Comparison of ENCODE assay signal across 1 cellular context in the genomic region with DNA sequence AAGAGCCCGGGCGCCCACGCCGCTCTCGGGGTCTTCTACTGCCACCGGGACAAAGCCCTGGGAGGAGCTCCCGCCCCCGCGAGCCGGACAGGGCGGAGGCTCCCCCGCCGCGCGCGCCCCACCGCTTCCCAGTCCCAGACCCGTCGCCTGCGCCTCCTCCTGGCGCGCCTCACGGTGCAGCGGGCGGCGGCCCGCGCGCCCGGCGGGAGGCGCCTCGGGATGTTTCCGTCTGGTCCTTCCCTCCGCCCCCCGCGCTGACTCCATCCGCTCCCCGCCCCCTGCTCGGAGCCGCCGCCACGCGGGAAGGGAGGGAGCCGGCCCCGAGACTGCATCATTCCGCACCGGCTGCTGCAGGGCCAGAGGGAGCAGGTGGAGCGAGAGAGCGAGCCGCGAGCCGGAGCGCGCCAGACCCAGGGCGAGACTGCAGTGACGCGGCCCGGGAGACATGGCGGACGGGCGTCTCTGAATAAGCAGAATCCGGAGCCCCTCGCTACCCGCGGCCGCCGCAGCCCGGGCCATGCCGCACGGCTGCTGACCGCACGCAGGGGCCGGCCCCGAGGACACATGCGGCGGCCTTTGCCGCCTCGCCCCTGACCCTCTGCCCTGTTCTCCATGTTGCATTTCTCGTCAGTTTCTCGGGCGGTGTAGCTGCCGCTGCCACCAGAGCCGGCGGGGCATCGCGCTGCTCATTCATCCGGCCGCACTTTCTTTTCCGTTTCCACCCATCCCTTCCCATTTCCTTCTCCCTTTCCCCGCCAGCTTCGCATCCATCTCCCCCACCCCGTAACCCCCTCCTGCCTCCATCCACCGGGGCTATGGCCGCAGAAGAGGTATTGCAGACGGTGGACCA.
A peak's percentile ranks its signal among the peaks of the same experiment; 100 is the strongest.
TF ChIP-seq lines count a peak whose summit lies in the region.

A gene (plus strand): TSS at position 331 of the 850 bp plus-strand sequence. CDS start 485 bp downstream, at position 816.

TF ChIP-seq in K562, 482 proteins besides CTCF, POLR2A, EP300 and RAD21 (continued from another document and continues in another):
- TF ChIP-seq, protein P1, sequence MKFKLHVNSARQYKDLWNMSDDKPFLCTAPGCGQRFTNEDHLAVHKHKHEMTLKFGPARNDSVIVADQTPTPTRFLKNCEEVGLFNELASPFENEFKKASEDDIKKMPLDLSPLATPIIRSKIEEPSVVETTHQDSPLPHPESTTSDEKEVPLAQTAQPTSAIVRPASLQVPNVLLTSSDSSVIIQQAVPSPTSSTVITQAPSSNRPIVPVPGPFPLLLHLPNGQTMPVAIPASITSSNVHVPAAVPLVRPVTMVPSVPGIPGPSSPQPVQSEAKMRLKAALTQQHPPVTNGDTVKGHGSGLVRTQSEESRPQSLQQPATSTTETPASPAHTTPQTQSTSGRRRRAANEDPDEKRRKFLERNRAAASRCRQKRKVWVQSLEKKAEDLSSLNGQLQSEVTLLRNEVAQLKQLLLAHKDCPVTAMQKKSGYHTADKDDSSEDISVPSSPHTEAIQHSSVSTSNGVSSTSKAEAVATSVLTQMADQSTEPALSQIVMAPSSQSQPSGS (CRISPR knock-in tag; IDR thresholded peaks at IDR 0.05) = no peak
- TF ChIP-seq, protein P2, sequence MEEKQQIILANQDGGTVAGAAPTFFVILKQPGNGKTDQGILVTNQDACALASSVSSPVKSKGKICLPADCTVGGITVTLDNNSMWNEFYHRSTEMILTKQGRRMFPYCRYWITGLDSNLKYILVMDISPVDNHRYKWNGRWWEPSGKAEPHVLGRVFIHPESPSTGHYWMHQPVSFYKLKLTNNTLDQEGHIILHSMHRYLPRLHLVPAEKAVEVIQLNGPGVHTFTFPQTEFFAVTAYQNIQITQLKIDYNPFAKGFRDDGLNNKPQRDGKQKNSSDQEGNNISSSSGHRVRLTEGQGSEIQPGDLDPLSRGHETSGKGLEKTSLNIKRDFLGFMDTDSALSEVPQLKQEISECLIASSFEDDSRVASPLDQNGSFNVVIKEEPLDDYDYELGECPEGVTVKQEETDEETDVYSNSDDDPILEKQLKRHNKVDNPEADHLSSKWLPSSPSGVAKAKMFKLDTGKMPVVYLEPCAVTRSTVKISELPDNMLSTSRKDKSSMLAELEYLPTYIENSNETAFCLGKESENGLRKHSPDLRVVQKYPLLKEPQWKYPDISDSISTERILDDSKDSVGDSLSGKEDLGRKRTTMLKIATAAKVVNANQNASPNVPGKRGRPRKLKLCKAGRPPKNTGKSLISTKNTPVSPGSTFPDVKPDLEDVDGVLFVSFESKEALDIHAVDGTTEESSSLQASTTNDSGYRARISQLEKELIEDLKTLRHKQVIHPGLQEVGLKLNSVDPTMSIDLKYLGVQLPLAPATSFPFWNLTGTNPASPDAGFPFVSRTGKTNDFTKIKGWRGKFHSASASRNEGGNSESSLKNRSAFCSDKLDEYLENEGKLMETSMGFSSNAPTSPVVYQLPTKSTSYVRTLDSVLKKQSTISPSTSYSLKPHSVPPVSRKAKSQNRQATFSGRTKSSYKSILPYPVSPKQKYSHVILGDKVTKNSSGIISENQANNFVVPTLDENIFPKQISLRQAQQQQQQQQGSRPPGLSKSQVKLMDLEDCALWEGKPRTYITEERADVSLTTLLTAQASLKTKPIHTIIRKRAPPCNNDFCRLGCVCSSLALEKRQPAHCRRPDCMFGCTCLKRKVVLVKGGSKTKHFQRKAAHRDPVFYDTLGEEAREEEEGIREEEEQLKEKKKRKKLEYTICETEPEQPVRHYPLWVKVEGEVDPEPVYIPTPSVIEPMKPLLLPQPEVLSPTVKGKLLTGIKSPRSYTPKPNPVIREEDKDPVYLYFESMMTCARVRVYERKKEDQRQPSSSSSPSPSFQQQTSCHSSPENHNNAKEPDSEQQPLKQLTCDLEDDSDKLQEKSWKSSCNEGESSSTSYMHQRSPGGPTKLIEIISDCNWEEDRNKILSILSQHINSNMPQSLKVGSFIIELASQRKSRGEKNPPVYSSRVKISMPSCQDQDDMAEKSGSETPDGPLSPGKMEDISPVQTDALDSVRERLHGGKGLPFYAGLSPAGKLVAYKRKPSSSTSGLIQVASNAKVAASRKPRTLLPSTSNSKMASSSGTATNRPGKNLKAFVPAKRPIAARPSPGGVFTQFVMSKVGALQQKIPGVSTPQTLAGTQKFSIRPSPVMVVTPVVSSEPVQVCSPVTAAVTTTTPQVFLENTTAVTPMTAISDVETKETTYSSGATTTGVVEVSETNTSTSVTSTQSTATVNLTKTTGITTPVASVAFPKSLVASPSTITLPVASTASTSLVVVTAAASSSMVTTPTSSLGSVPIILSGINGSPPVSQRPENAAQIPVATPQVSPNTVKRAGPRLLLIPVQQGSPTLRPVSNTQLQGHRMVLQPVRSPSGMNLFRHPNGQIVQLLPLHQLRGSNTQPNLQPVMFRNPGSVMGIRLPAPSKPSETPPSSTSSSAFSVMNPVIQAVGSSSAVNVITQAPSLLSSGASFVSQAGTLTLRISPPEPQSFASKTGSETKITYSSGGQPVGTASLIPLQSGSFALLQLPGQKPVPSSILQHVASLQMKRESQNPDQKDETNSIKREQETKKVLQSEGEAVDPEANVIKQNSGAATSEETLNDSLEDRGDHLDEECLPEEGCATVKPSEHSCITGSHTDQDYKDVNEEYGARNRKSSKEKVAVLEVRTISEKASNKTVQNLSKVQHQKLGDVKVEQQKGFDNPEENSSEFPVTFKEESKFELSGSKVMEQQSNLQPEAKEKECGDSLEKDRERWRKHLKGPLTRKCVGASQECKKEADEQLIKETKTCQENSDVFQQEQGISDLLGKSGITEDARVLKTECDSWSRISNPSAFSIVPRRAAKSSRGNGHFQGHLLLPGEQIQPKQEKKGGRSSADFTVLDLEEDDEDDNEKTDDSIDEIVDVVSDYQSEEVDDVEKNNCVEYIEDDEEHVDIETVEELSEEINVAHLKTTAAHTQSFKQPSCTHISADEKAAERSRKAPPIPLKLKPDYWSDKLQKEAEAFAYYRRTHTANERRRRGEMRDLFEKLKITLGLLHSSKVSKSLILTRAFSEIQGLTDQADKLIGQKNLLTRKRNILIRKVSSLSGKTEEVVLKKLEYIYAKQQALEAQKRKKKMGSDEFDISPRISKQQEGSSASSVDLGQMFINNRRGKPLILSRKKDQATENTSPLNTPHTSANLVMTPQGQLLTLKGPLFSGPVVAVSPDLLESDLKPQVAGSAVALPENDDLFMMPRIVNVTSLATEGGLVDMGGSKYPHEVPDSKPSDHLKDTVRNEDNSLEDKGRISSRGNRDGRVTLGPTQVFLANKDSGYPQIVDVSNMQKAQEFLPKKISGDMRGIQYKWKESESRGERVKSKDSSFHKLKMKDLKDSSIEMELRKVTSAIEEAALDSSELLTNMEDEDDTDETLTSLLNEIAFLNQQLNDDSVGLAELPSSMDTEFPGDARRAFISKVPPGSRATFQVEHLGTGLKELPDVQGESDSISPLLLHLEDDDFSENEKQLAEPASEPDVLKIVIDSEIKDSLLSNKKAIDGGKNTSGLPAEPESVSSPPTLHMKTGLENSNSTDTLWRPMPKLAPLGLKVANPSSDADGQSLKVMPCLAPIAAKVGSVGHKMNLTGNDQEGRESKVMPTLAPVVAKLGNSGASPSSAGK (IDR thresholded peaks at IDR 0.05) = peak; percentile 90
- TF ChIP-seq PTTG1 (tag; IDR thresholded peaks at IDR 0.05; ENCODE audit: low read depth) = no peak
- TF ChIP-seq, protein P3, sequence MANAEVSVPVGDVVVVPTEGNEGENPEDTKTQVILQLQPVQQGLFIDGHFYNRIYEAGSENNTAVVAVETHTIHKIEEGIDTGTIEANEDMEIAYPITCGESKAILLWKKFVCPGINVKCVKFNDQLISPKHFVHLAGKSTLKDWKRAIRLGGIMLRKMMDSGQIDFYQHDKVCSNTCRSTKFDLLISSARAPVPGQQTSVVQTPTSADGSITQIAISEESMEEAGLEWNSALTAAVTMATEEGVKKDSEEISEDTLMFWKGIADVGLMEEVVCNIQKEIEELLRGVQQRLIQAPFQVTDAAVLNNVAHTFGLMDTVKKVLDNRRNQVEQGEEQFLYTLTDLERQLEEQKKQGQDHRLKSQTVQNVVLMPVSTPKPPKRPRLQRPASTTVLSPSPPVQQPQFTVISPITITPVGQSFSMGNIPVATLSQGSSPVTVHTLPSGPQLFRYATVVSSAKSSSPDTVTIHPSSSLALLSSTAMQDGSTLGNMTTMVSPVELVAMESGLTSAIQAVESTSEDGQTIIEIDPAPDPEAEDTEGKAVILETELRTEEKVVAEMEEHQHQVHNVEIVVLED (CRISPR knock-in tag; IDR thresholded peaks at IDR 0.05) = peak; percentile 34; the same call in 1 of the 2 replicates
- TF ChIP-seq TBP (optimal IDR thresholded peaks at IDR 0.05; ENCODE audit: low read depth, low read length) = peak; percentile 78
- no peak for TF ChIP-seq ZNF121 (CRISPR knock-in tag; conservative IDR thresholded peaks at IDR 0.05)
- TF ChIP-seq ZNF282 (CRISPR knock-in tag; IDR thresholded peaks at IDR 0.05) = no peak
- no peak for TF ChIP-seq RHOXF2B (CRISPR knock-in tag; conservative IDR thresholded peaks at IDR 0.05)
- no peak for TF ChIP-seq ZNF586 (CRISPR knock-in tag; conservative IDR thresholded peaks at IDR 0.05)
- TF ChIP-seq KAT2B (IDR thresholded peaks at IDR 0.05; ENCODE audit: low read depth, low read length) = no peak
- TF ChIP-seq, protein P4, sequence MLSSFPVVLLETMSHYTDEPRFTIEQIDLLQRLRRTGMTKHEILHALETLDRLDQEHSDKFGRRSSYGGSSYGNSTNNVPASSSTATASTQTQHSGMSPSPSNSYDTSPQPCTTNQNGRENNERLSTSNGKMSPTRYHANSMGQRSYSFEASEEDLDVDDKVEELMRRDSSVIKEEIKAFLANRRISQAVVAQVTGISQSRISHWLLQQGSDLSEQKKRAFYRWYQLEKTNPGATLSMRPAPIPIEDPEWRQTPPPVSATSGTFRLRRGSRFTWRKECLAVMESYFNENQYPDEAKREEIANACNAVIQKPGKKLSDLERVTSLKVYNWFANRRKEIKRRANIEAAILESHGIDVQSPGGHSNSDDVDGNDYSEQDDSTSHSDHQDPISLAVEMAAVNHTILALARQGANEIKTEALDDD (IDR thresholded peaks at IDR 0.05) = no peak
- TF ChIP-seq EZH2 (IDR thresholded peaks at IDR 0.05; ENCODE audit: borderline replicate concordance, low read depth, low read length) = no peak
- no peak for TF ChIP-seq ARID1B (IDR thresholded peaks at IDR 0.05)
- TF ChIP-seq MCM2 (IDR thresholded peaks at IDR 0.05; ENCODE audit: low read depth) = no peak
- TF ChIP-seq, protein P5, sequence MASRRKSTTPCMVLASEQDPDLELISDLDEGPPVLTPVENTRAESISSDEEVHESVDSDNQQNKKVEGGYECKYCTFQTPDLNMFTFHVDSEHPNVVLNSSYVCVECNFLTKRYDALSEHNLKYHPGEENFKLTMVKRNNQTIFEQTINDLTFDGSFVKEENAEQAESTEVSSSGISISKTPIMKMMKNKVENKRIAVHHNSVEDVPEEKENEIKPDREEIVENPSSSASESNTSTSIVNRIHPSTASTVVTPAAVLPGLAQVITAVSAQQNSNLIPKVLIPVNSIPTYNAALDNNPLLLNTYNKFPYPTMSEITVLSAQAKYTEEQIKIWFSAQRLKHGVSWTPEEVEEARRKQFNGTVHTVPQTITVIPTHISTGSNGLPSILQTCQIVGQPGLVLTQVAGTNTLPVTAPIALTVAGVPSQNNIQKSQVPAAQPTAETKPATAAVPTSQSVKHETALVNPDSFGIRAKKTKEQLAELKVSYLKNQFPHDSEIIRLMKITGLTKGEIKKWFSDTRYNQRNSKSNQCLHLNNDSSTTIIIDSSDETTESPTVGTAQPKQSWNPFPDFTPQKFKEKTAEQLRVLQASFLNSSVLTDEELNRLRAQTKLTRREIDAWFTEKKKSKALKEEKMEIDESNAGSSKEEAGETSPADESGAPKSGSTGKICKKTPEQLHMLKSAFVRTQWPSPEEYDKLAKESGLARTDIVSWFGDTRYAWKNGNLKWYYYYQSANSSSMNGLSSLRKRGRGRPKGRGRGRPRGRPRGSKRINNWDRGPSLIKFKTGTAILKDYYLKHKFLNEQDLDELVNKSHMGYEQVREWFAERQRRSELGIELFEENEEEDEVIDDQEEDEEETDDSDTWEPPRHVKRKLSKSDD (conservative IDR thresholded peaks at IDR 0.05; ENCODE audit: low read length) = no peak
- TF ChIP-seq, protein P6, sequence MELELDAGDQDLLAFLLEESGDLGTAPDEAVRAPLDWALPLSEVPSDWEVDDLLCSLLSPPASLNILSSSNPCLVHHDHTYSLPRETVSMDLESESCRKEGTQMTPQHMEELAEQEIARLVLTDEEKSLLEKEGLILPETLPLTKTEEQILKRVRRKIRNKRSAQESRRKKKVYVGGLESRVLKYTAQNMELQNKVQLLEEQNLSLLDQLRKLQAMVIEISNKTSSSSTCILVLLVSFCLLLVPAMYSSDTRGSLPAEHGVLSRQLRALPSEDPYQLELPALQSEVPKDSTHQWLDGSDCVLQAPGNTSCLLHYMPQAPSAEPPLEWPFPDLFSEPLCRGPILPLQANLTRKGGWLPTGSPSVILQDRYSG (tag; conservative IDR thresholded peaks at IDR 0.05; ENCODE audit: low read depth) = no peak
- no peak for TF ChIP-seq ETV6 (IDR thresholded peaks at IDR 0.05; ENCODE audit: borderline replicate concordance in 1 of 2, low read depth in 2 of 2, low read length in 1 of 2)
- no peak for TF ChIP-seq ETV6 (CRISPR knock-in tag; IDR thresholded peaks at IDR 0.05; ENCODE audit: borderline replicate concordance)
- TF ChIP-seq, protein P7, sequence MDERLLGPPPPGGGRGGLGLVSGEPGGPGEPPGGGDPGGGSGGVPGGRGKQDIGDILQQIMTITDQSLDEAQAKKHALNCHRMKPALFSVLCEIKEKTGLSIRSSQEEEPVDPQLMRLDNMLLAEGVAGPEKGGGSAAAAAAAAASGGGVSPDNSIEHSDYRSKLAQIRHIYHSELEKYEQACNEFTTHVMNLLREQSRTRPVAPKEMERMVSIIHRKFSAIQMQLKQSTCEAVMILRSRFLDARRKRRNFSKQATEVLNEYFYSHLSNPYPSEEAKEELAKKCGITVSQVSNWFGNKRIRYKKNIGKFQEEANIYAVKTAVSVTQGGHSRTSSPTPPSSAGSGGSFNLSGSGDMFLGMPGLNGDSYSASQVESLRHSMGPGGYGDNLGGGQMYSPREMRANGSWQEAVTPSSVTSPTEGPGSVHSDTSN (CRISPR knock-in tag; IDR thresholded peaks at IDR 0.05; ENCODE audit: low read depth) = no peak
- TF ChIP-seq, protein P7 (tag; conservative IDR thresholded peaks at IDR 0.05; ENCODE audit: low read depth) = no peak
- TF ChIP-seq, protein P8, sequence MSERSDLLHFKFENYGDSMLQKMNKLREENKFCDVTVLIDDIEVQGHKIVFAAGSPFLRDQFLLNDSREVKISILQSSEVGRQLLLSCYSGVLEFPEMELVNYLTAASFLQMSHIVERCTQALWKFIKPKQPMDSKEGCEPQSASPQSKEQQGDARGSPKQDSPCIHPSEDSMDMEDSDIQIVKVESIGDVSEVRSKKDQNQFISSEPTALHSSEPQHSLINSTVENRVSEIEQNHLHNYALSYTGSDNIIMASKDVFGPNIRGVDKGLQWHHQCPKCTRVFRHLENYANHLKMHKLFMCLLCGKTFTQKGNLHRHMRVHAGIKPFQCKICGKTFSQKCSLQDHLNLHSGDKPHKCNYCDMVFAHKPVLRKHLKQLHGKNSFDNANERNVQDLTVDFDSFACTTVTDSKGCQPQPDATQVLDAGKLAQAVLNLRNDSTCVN (CRISPR knock-in tag; IDR thresholded peaks at IDR 0.05) = no peak
- TF ChIP-seq HDAC8 (tag; IDR thresholded peaks at IDR 0.05) = no peak
- TF ChIP-seq ETV1 (tag; conservative IDR thresholded peaks at IDR 0.05; ENCODE audit: low read depth) = peak; percentile 45; the same call in 1 of the 2 replicates
- no peak for TF ChIP-seq MYBL2 (IDR thresholded peaks at IDR 0.05; ENCODE audit: low read depth)
- no peak for TF ChIP-seq MYBL2 (CRISPR knock-in tag; IDR thresholded peaks at IDR 0.05; ENCODE audit: borderline replicate concordance)
- no peak for TF ChIP-seq BHLHE40 (IDR thresholded peaks at IDR 0.05; ENCODE audit: low read length)
- 0 out of 2 replicates have a peak, but pooled peaks have one; percentile 6 for TF ChIP-seq CBFA2T2 (conservative IDR thresholded peaks at IDR 0.05)
